10 cellular contexts compared by ENCODE assay signal in genomic region chr5:56540266-56540665, GRCh38.
"Had no signal": no experiment of that assay in that cellular context is flagged by ENCODE, and none has a peak within 500 bp of the region (broad histone marks: within the 10 kb centered on the region; RNA-seq: fewer than 3 reads in every experiment).

No MANE protein-coding gene starts in this region.

- ATAC-seq: GM23338, HCT116 had no signal

- H3K4me1 ChIP-seq: HAP-1 had no signal

- FAIRE-seq: H1, H54 had no signal

- H3K4me3 ChIP-seq: GM23248, GM23338, HAP-1 had no signal

- H2AFZ ChIP-seq: GM23248, GM23338 had no signal

- H3K9ac ChIP-seq: GM23248 had no signal

- H3K36me3 ChIP-seq: HAP-1 had no signal

- DNase-seq: GM23248, GOT3, H7, HCEC 1CT, HFFc6 had no signal

- H3K4me3 Mint-ChIP-seq: GM23338, HFFc6 had no signal

- H3K27ac ChIP-seq: GM23248 had no signal

- H3K9me3 Mint-ChIP-seq: GM23338, HFFc6 had no signal

- H3K4me2 ChIP-seq: GM23338 had no signal

- H3K9me3 ChIP-seq: HAP-1 had no signal

- H3K27ac Mint-ChIP-seq: GM23338, HFFc6 had no signal
